1 cellular context compared by ENCODE assay signal in the genomic region with DNA sequence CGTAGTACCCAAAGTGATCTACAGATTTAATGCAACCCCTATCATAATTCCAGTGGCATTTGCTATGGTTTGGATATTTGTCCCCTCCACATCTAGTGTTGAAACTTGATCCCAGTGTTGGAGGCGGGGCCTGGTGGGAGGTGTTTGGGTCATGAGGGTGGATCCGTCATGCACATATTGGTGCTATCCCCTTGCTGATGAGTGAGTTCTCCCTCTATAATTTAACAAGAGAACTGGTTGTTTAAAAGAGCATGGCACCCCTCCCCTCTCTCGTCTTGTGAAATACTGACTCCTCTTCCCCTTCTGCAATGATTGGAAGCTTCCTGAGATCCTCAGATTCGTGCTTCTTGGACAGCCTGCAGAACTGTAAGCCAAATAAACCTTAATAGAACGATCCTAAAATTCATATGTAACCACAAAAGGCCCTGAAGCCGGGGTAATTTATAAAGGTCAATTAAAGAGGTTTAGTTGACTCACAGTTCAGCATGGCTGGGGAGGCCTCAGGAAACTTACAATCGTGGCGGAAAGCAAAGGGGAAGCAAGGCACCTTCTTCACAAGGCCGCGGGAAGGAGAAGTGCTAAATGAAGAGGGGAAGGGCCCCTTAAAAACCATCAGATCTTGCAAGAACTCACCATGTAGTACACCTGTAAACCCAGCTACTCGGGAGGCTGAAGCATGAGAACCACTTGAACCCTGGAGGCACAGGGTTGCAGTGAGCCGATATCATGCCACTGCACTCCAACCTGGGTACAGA.
TF ChIP-seq lines count a peak whose summit lies in the region.

No MANE protein-coding gene starts in this region.

TF ChIP-seq in H1, 55 proteins besides CTCF, POLR2A, EP300 and RAD21:
- TF ChIP-seq SP4 (IDR thresholded peaks at IDR 0.05; ENCODE audit: low read length) = no peak
- no peak for TF ChIP-seq JUN (IDR thresholded peaks at IDR 0.05; ENCODE audit: low read depth, low read length)
- no peak for TF ChIP-seq BACH1 (IDR thresholded peaks at IDR 0.05; ENCODE audit: low read length)
- no peak for TF ChIP-seq HDAC6 (IDR thresholded peaks at IDR 0.05; ENCODE audit: low read depth, low read length)
- no peak for TF ChIP-seq SUZ12 (IDR thresholded peaks at IDR 0.05; ENCODE audit: low read length)
- TF ChIP-seq RNF2 (IDR thresholded peaks at IDR 0.05; ENCODE audit: borderline replicate concordance, low read depth, low read length, missing control alignments, poor library complexity, severe bottlenecking) = no peak
- no peak for TF ChIP-seq BRCA1 (IDR thresholded peaks at IDR 0.05; ENCODE audit: low read depth, low read length)
- no peak for TF ChIP-seq JUND (IDR thresholded peaks at IDR 0.05; ENCODE audit: low read length)
- TF ChIP-seq MAX (IDR thresholded peaks at IDR 0.05) = no peak
- TF ChIP-seq PHF8 (conservative IDR thresholded peaks at IDR 0.05; ENCODE audit: low read depth, low read length) = no peak
